Comparison of ENCODE assay signal across 8 cellular contexts in the genomic region with DNA sequence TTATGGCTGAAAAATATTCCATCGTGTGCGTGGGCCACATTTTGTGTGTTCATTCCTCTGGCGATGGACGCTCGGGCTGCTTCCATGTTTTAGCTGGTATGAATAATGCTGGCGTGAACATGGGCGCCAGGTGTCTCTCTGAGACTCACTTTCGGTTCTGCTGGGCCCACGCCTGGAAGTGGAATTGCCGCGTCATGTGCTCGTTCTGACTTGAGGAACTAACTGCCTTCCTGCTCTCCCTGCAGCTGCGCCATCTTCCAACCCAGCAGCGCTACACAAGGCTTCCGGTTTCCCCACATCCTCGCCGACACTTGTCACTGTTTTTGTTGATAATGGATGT. TPM values are rescaled to one million over a fixed set of nuclear protein-coding genes. Genes with fewer than 3 reads are reported as not detected.
DNase-seq lines count a peak whose midpoint lies in the region; ATAC-seq and TF ChIP-seq lines count a peak whose summit lies in the region.
"Not testable (repeated sequence)": the region's sequence is repeated elsewhere in the genome, so short reads cannot be mapped to it uniquely, and the experiment has no call there.

No MANE protein-coding gene starts in this region.

- POLR2A ChIA-PET in activated CD4-positive, alpha-beta T cell treated with anti-CD3 and anti-CD28 coated beads for 36 hours (lab: Charles Lee) = not testable (repeated sequence)

- CTCF ChIA-PET in activated CD4-positive, alpha-beta T cell treated with anti-CD3 and anti-CD28 coated beads for 36 hours (lab: Charles Lee) = not testable (repeated sequence)

- not testable (repeated sequence) for H3K4me3 Mint-ChIP-seq in activated CD4-positive, alpha-beta T cell treated with anti-CD3 and anti-CD28 coated beads for 36 hours

- TF ChIP-seq POLR2A in adrenal gland (IDR thresholded peaks at IDR 0.05); transverse colon (IDR thresholded peaks at IDR 0.05): not testable (repeated sequence)

- not testable (repeated sequence) for H3K27me3 ChIP-seq in MG63, adrenal gland, right atrium auricular region, transverse colon

- H3K9me3 Mint-ChIP-seq in activated CD4-positive, alpha-beta T cell treated with anti-CD3 and anti-CD28 coated beads for 36 hours (ENCODE audit: low read depth) = not testable (repeated sequence)

- not testable (repeated sequence) for H3K36me3 ChIP-seq in MG63; adrenal gland (replicated peaks in 1 of 2); right atrium auricular region; transverse colon

- H3K4me1 ChIP-seq in adrenal gland (replicated peaks in 1 of 2); right atrium auricular region; transverse colon: not testable (repeated sequence)

- peak; percentile 9 for DNase-seq in MG63
- DNase-seq in activated CD4-positive, alpha-beta T cell treated with anti-CD3 and anti-CD28 coated beads for 36 hours = peak; percentile 81
- peak; percentile 53 for DNase-seq in activated T-cell treated with anti-CD3 and anti-CD28 coated beads for 24 hours (ENCODE audit: low read depth)
- DNase-seq in adrenal gland = peak in 6 of 7 donors; percentile 5 to 51 (median 12)
- peak; percentile 51 for DNase-seq in right atrium auricular region (ENCODE audit: low spot score)
- peak; percentile 32 for DNase-seq in posterior vena cava (ENCODE audit: low spot score)
- DNase-seq in stimulated activated CD4-positive, alpha-beta T cell treated with anti-CD3 and anti-CD28 coated beads, Interleukin-2, amount 100 ng/mL, for 4 hours (ENCODE audit: low read depth) = peak; percentile 38
- peak; percentile 14 for DNase-seq in transverse colon

- not testable (repeated sequence) for H3K36me3 Mint-ChIP-seq in activated CD4-positive, alpha-beta T cell treated with anti-CD3 and anti-CD28 coated beads for 36 hours (ENCODE audit: low read depth)

- not testable (repeated sequence) for H3K4me1 Mint-ChIP-seq in activated CD4-positive, alpha-beta T cell treated with anti-CD3 and anti-CD28 coated beads for 36 hours

- H3K4me3 ChIP-seq in MG63, adrenal gland, right atrium auricular region, transverse colon: not testable (repeated sequence)

- not testable (repeated sequence) for TF ChIP-seq EP300 in transverse colon (IDR thresholded peaks at IDR 0.05; ENCODE audit: low read depth)

- H3K9me3 ChIP-seq in MG63; adrenal gland (replicated peaks in 1 of 3); right atrium auricular region; transverse colon: not testable (repeated sequence)

- 77 to 100% methylated on average over 3 to 6 of the region's 17 CpGs; no CpG with 5 or more reads in 2 of the 4 donors for WGBS in adrenal gland, 4 donors
- WGBS in transverse colon (ENCODE audit: low coverage in 1 of 2), 2 donors = no CpG with 5 or more reads among the region's 17 CpGs

- in situ Hi-C loops in transverse colon (cut with MboI; ENCODE audit: low pct_ligation_motif_present in 1 of 4, low pct_unique_long_range_greater_than_20kb in 1 of 4, low sequenced_read_pairs in 3 of 4) = not testable (repeated sequence)

- H3K27ac ChIP-seq in adrenal gland, right atrium auricular region, transverse colon: not testable (repeated sequence)

- not testable (repeated sequence) for TF ChIP-seq CTCF in adrenal gland (IDR thresholded peaks at IDR 0.05); right atrium auricular region (IDR thresholded peaks at IDR 0.05); transverse colon (IDR thresholded peaks at IDR 0.05)

- peak; percentile 60 for ATAC-seq in activated CD4-positive, alpha-beta T cell treated with anti-CD3 and anti-CD28 coated beads for 36 hours

- H3K27me3 Mint-ChIP-seq in activated CD4-positive, alpha-beta T cell treated with anti-CD3 and anti-CD28 coated beads for 36 hours = not testable (repeated sequence)

- intact Hi-C loops in activated CD4-positive, alpha-beta T cell treated with anti-CD3 and anti-CD28 coated beads for 36 hours (cut with DNase I, micrococcal nuclease); adrenal gland (cut with DNase I); posterior vena cava (cut with DNase I); transverse colon (cut with DNase I; ENCODE audit: low total_unique reads): not testable (repeated sequence)

- not testable (repeated sequence) for H3K27ac Mint-ChIP-seq in activated CD4-positive, alpha-beta T cell treated with anti-CD3 and anti-CD28 coated beads for 36 hours

RNA-seq across cellular contexts. Expression of a gene that starts 20.4 kb away (rescaled TPM):
- 41.1 and 42.6 TPM in 2 replicates for total RNA-seq in MG63 (2014; rRNA removed; shearing (Covaris generic); ENCODE audit: low replicate concordance)
- 10 to 100 TPM; 30.3 to 43.2 TPM for total RNA-seq in activated CD4-positive, alpha-beta T cell treated with anti-CD3 and anti-CD28 coated beads for 36 hours
- 10 to 100 TPM in 6 of 8 donors, 1 to 10 TPM in 2; 4.6 to 53.4 (median 12.6) TPM for total RNA-seq in adrenal gland
- 10 to 100 TPM; 10.3 to 13.7 (median 10.9) TPM for polyA plus RNA-seq in adrenal gland
- 10 to 100 TPM; 10.5 TPM for total RNA-seq in right atrium auricular region
- total RNA-seq in posterior vena cava = 1 to 10 TPM; 6.1 to 8.4 TPM
- 10 to 100 TPM in 3 of 4 donors, 1 to 10 TPM in 1; 3.6 to 71.1 (median 15.9) TPM for total RNA-seq in transverse colon

RNA-seq across cellular contexts. Expression of a gene that starts 46.7 kb away (rescaled TPM):
- total RNA-seq in MG63 (2014; rRNA removed; shearing (Covaris generic); ENCODE audit: low replicate concordance) = 45.2 and 51.7 TPM in 2 replicates
- 10 to 100 TPM; 28.9 to 54.1 TPM for total RNA-seq in activated CD4-positive, alpha-beta T cell treated with anti-CD3 and anti-CD28 coated beads for 36 hours
- total RNA-seq in adrenal gland (10 to 100 TPM in 2 of 8 donors, 1 to 10 TPM in 6; 4.0 to 33.0 (median 5.7) TPM), right atrium auricular region (10 to 100 TPM in 1 of 2 donors, 1 to 10 TPM in 1; 3.1 to 10.4 TPM), posterior vena cava (1 to 10 TPM; 4.5 to 5.4 TPM), transverse colon (10 to 100 TPM in 3 of 4 donors, not detected in 1; 11.9 to 19.9 (median 12.1) TPM)
- polyA plus RNA-seq in adrenal gland = 1 to 10 TPM in 2 of 3 donors, under 1 TPM in 1; 0.09 to 5.7 (median 4.0) TPM

Comparison
In these comparisons a context has a peak if more than half of its experiments do, and no peak if none do; other contexts are left out.
1. DNase-seq: peak in every context shown above with its lines; median percentile 81 in activated CD4-positive, alpha-beta T cell treated with anti-CD3 and anti-CD28 coated beads for 36 hours; 53 in activated T-cell treated with anti-CD3 and anti-CD28 coated beads for 24 hours; 51 in right atrium auricular region; 38 in stimulated activated CD4-positive, alpha-beta T cell treated with anti-CD3 and anti-CD28 coated beads, Interleukin-2, amount 100 ng/mL, for 4 hours; 32 in posterior vena cava; 14 in transverse colon; 12 in adrenal gland; 9 in MG63.